ENCODE assay signal across 20 cellular contexts in genomic region chr12:3164454-3165310, GRCh38.
DNase-seq lines count a peak whose midpoint lies in the region; ATAC-seq and TF ChIP-seq lines count a peak whose summit lies in the region.
"Had no signal": no experiment of that assay in that cellular context is flagged by ENCODE, and none has a peak within 500 bp of the region (broad histone marks: within the 10 kb centered on the region; RNA-seq: fewer than 3 reads in every experiment).

No MANE protein-coding gene starts in this region.

- no peak overlapping the region for H4K5ac ChIP-seq in IMR-90 (ENCODE audit: low read depth, low read length)

- no peak overlapping the region for H2AFZ ChIP-seq in IMR-90 (replicated peaks; ENCODE audit: low read length, poor library complexity)

- H2BK5ac ChIP-seq in IMR-90 (ENCODE audit: low read depth, low read length, poor library complexity, severe bottlenecking) = no peak overlapping the region

- H3K9me3 ChIP-seq in BE2C = no peaks in the 10 kb centered on the region
- peaks cover 2% of the 10 kb centered on the region; the same call in 1 of the 2 replicates for H3K9me3 ChIP-seq in IMR-90 (ENCODE audit: control insufficient read depth, insufficient read depth, low read length)
- no peaks in the 10 kb centered on the region for H3K9me3 ChIP-seq in tibial nerve

- dilution Hi-C loops in IMR-90 (cut with HindIII; ENCODE audit: low sequenced_read_pairs, unreplicated experiment) = no loop called here

- in situ Hi-C loops in IMR-90 (cut with MboI; ENCODE audit: low sequenced_read_pairs) = no loop called here

- no peak overlapping the region for H3K9ac ChIP-seq in IMR-90 (ENCODE audit: low read depth, low read length)

- no peaks in the 10 kb centered on the region for H4K20me1 ChIP-seq in IMR-90 (ENCODE audit: insufficient read depth, low read length)

- 0 out of 2 replicates have a peak, but pooled peaks have one; percentile 3 for TF ChIP-seq CTCF in BE2C (IDR thresholded peaks at IDR 0.05; ENCODE audit: low read depth, low read length)
- no peak for TF ChIP-seq CTCF in IMR-90 (conservative IDR thresholded peaks at IDR 0.05; ENCODE audit: low read depth, low read length)
- TF ChIP-seq CTCF in omental fat pad (IDR thresholded peaks at IDR 0.05) = no peak
- TF ChIP-seq CTCF in tibial nerve (IDR thresholded peaks at IDR 0.05) = no peak

- H2AK9ac ChIP-seq in IMR-90 (replicated peaks; ENCODE audit: low read depth, low read length, poor library complexity) = no peak overlapping the region

- TF ChIP-seq POLR2A in IMR-90 (IDR thresholded peaks at IDR 0.05; ENCODE audit: low read depth, low read length) (no peak), tibial nerve (IDR thresholded peaks at IDR 0.05) (no peak)

- no peak overlapping the region for H3K4ac ChIP-seq in IMR-90 (ENCODE audit: low read depth, low read length)

- no peak overlapping the region for H3K23ac ChIP-seq in IMR-90 (ENCODE audit: low read depth, low read length)

- no peak overlapping the region for H2BK15ac ChIP-seq in IMR-90 (ENCODE audit: low read depth, low read length)

- no peak for TF ChIP-seq EP300 in tibial nerve (IDR thresholded peaks at IDR 0.05)

- no peak for TF ChIP-seq RAD21 in IMR-90 (IDR thresholded peaks at IDR 0.05; ENCODE audit: low read length)

- CTCF ChIA-PET in IMR-90 (lab: Yijun Ruan, JAX) = no interaction called here

- H3K4me1 ChIP-seq in BE2C = peaks cover 6% of the 10 kb centered on the region
- H3K4me1 ChIP-seq in IMR-90 (ENCODE audit: control insufficient read depth, insufficient read depth, low read length) = peaks cover 28% of the 10 kb centered on the region
- peaks cover 0 to 15% (median under 1%) of the 10 kb centered on the region in 4 donors for H3K4me1 ChIP-seq in tibial nerve

- POLR2A ChIA-PET in IMR-90 (lab: Charles Lee; ENCODE audit: unreplicated experiment) = no interaction called here

- intact Hi-C loops in IMR-90 (cut with micrococcal nuclease) = no loop called here

- H4K8ac ChIP-seq in IMR-90 (ENCODE audit: low read depth in 2 of 2, low read length in 2 of 2) = peak overlapping the region in 1 of 2 experiments; percentile 1; a peak in 1 of 4 replicates

- no peak overlapping the region for H3K14ac ChIP-seq in IMR-90 (replicated peaks; ENCODE audit: low read depth, low read length)

- 82% methylated on average over 6 of the region's 12 CpGs; no CpG with 5 or more reads in 1 of the 2 experiments for WGBS in IMR-90 (ENCODE audit: extremely low coverage in 2 of 2, insufficient read length in 1 of 2), 2 experiments
- WGBS in tibial nerve, 2 donors = 66 to 69% methylated on average over 12 of the region's 12 CpGs

- DNase-seq in BE2C = no peak
- peak; percentile 43 for DNase-seq in IMR-90
- peak; percentile 63 to 70 for DNase-seq in dermis microvascular lymphatic vessel endothelial cell (ENCODE audit: low read depth in 2 of 2)
- DNase-seq in lung microvascular endothelial cell (ENCODE audit: low read depth in 2 of 2) = peak; percentile 75 to 76
- no peak for DNase-seq in omental fat pad (ENCODE audit: low spot score)
- DNase-seq in NCI-H748 (lab: John Stamatoyannopoulos, UW; ENCODE audit: unreplicated experiment) = no peak
- no peak for DNase-seq in tibial nerve (ENCODE audit: low spot score in 2 of 2)
- no peak for DNase-seq in retina
- DNase-seq: ACHN; activated CD8-positive, alpha-beta T cell treated with anti-CD3 and anti-CD28 coated beads for 36 hours; activated naive CD4-positive, alpha-beta T cell treated with anti-CD3 and anti-CD28 coated beads, Interleukin-2, amount 10 ng/mL, durations not matched to agents 7 days and 5 days; activated T-cell treated with anti-CD3 and anti-CD28 coated beads, Interleukin-2, amount 50 U/mL, for 4 hours; CD4-positive, CD25-positive, alpha-beta regulatory T cell; DMS53; erythroblast; NCI-H187; SIG-M5; stimulated activated CD4-positive, alpha-beta T cell treated with anti-CD3 and anti-CD28 coated beads, Interleukin-1b, Interleukin-23, amount 100 ng/mL, for 48 hours had no signal

- no peak overlapping the region for H3K27ac ChIP-seq in IMR-90 (ENCODE audit: insufficient read depth, low read length)
- no peak overlapping the region for H3K27ac ChIP-seq in tibial nerve
- H3K27ac ChIP-seq: VCaP had no signal

- no peak overlapping the region for H2BK120ac ChIP-seq in IMR-90 (ENCODE audit: low read depth, low read length)

- no peak overlapping the region for H3K4me2 ChIP-seq in IMR-90 (ENCODE audit: low read depth, low read length)

- no peaks in the 10 kb centered on the region for H3K27me3 ChIP-seq in BE2C
- no peaks in the 10 kb centered on the region for H3K27me3 ChIP-seq in IMR-90 (ENCODE audit: control insufficient read depth, insufficient read depth, low read length)
- no peaks in the 10 kb centered on the region for H3K27me3 ChIP-seq in tibial nerve

- no peaks in the 10 kb centered on the region for H3K36me3 ChIP-seq in BE2C
- H3K36me3 ChIP-seq in IMR-90 (ENCODE audit: control insufficient read depth, insufficient read depth, low read length) = no peaks in the 10 kb centered on the region
- no peaks in the 10 kb centered on the region for H3K36me3 ChIP-seq in tibial nerve

- peaks cover 7 to 20% of the 10 kb centered on the region in 2 experiments; a peak in 2 of 4 replicates for H3K79me1 ChIP-seq in IMR-90 (ENCODE audit: low read depth in 1 of 2, low read length in 2 of 2)

- H3K4me3 ChIP-seq in BE2C (ENCODE audit: low read depth, low read length) (no peak overlapping the region), IMR-90 (ENCODE audit: insufficient read depth, low read depth, low read length) (no peak overlapping the region), tibial nerve (no peak overlapping the region)

- no peak overlapping the region for H2BK20ac ChIP-seq in IMR-90 (ENCODE audit: low read depth, low read length)

- ATAC-seq in IMR-90 (ENCODE audit: low read depth) (no peak), omental fat pad (ENCODE audit: low FRiP score) (no peak)
- ATAC-seq: activated CD8-positive, alpha-beta T cell treated with anti-CD3 and anti-CD28 coated beads for 36 hours; activated T-cell treated with anti-CD3 and anti-CD28 coated beads, Interleukin-2, amount 50 U/mL, for 4 hours; natural killer cell treated with Interleukin-12 subunit alpha and Interleukin-12 subunit beta and Interleukin-15 and Interleukin-18, amount 100 ng/mL, for 72 hours had no signal

- H4K91ac ChIP-seq in IMR-90 (ENCODE audit: insufficient read depth, low read depth, low read length) = no peak overlapping the region; the same call in 1 of the 2 replicates

- no peak overlapping the region for H3K18ac ChIP-seq in IMR-90 (ENCODE audit: low read depth, low read length)

- BruUV-seq in IMR-90 (replicated peaks; lab: Mats Ljungman, UMichigan) = no TSS peak

- no peak overlapping the region for H2AK5ac ChIP-seq in IMR-90 (ENCODE audit: low read depth, low read length)

- no peak overlapping the region for H3K56ac ChIP-seq in IMR-90 (ENCODE audit: extremely low read depth, insufficient read depth, low read length)

- peaks cover 17% of the 10 kb centered on the region for H3K9me1 ChIP-seq in IMR-90 (ENCODE audit: insufficient read depth, low read length)

TF ChIP-seq in IMR-90, 13 proteins besides CTCF, POLR2A, EP300 and RAD21:
- TF ChIP-seq, protein P1, sequence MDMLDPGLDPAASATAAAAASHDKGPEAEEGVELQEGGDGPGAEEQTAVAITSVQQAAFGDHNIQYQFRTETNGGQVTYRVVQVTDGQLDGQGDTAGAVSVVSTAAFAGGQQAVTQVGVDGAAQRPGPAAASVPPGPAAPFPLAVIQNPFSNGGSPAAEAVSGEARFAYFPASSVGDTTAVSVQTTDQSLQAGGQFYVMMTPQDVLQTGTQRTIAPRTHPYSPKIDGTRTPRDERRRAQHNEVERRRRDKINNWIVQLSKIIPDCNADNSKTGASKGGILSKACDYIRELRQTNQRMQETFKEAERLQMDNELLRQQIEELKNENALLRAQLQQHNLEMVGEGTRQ (IDR thresholded peaks at IDR 0.05; ENCODE audit: low read depth, low read length) = no peak
- no peak for TF ChIP-seq MAFK (IDR thresholded peaks at IDR 0.05; ENCODE audit: low read depth, low read length)
- TF ChIP-seq RFX5 (IDR thresholded peaks at IDR 0.05; ENCODE audit: low read depth, low read length) = no peak
- TF ChIP-seq CHD1 (IDR thresholded peaks at IDR 0.05; ENCODE audit: low read depth, low read length) = no peak
- TF ChIP-seq SMC3 (IDR thresholded peaks at IDR 0.05; ENCODE audit: low read depth, low read length) = no peak
- no peak for TF ChIP-seq BHLHE40 (IDR thresholded peaks at IDR 0.05; ENCODE audit: low read depth, low read length)
- no peak for TF ChIP-seq ELK1 (IDR thresholded peaks at IDR 0.05; ENCODE audit: borderline replicate concordance, low read depth, low read length)
- no peak for TF ChIP-seq CEBPB (IDR thresholded peaks at IDR 0.05; ENCODE audit: low read depth, low read length)
- TF ChIP-seq MAZ (IDR thresholded peaks at IDR 0.05; ENCODE audit: borderline replicate concordance, low read depth, low read length) = no peak

Comparison
In these comparisons a context has a peak if more than half of its experiments do, and no peak if none do; other contexts are left out.
1. DNase-seq: peak in IMR-90 (single experiment), dermis microvascular lymphatic vessel endothelial cell (2 of 2) and lung microvascular endothelial cell (2 of 2); none in BE2C (single experiment), omental fat pad (single experiment), NCI-H748 (single experiment), tibial nerve (0 of 2) and retina (single experiment).